Comparison of ENCODE assay signal across 17 cellular contexts in the genomic region with DNA sequence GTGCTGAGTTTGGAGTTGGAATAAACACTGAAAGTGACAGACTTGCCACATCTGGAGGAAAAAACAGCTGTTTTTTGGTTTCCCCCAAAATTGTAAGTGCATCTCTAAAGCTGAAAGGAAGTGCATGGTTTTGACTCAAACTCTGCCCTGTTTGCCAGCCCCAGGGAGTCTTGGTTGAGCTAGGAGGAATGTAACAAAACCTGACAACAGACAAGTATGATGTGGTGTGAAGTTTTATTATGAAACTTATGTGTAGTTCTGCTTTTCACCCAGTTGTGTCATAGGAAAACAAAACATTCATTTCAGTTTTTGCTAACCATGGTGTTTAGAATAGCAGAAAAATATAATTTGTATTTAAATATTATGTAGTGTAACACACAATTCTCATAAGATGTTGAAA. TPM values are rescaled to one million over a fixed set of nuclear protein-coding genes. Genes with fewer than 3 reads are reported as not detected.
DNase-seq lines count a peak whose midpoint lies in the region; ATAC-seq and TF ChIP-seq lines count a peak whose summit lies in the region.
"Had no signal": no experiment of that assay in that cellular context is flagged by ENCODE, and none has a peak within 500 bp of the region (broad histone marks: within the 10 kb centered on the region; RNA-seq: fewer than 3 reads in every experiment).

No MANE protein-coding gene starts in this region.

- H3K9me3 Mint-ChIP-seq in stimulated activated naive CD8-positive, alpha-beta T cell treated with anti-CD3 and anti-CD28 coated beads, Interleukin-15, Interleukin-2, amounts not matched to agents 100 ng/mL and 50 ng/mL, for 24 hours = no peaks in the 10 kb centered on the region
- H3K9me3 Mint-ChIP-seq in activated naive CD8-positive, alpha-beta T cell treated with anti-CD3 and anti-CD28 coated beads, Interleukin-2, amount 50 U/mL, for 24 hours = peaks cover under 1% of the 10 kb centered on the region

- no peak for ATAC-seq in stimulated activated naive CD8-positive, alpha-beta T cell treated with anti-CD3 and anti-CD28 coated beads, Interleukin-15, Interleukin-2, amounts not matched to agents 100 U/mL and 50 U/mL, for 24 hours
- peak; percentile 33 for ATAC-seq in activated naive CD8-positive, alpha-beta T cell treated with anti-CD3 and anti-CD28 coated beads, Interleukin-2, amount 50 U/mL, for 24 hours
- ATAC-seq in foreskin keratinocyte = no peak

- no peak for DNase-seq in stimulated activated naive CD8-positive, alpha-beta T cell treated with anti-CD3 and anti-CD28 coated beads, Interleukin-15, Interleukin-2, amounts not matched to agents 100 U/mL and 50 U/mL, for 24 hours
- DNase-seq in NB4 (ENCODE audit: low read depth) = peak; percentile 73
- no peak for DNase-seq in activated naive CD8-positive, alpha-beta T cell treated with anti-CD3 and anti-CD28 coated beads, Interleukin-2, amount 50 U/mL, for 24 hours
- no peak for DNase-seq in NCI-H774 (lab: John Stamatoyannopoulos, UW)
- no peak for DNase-seq in foreskin keratinocyte
- DNase-seq in NCI-H2107 (lab: John Stamatoyannopoulos, UW) = no peak
- no peak for DNase-seq in SW 1271 (lab: John Stamatoyannopoulos, UW)
- DNase-seq: activated CD8-positive, alpha-beta memory T cell treated with anti-CD3 and anti-CD28 coated beads, Interleukin-2, amount 50 U/mL, for 48 hours; brain microvascular endothelial cell; NCI-H345; nucleus accumbens; Peyer's patch; spleen; T1000 had no signal

- no peak for TF ChIP-seq POLR2A in NB4 (IDR thresholded peaks at IDR 0.05; ENCODE audit: extremely low read depth, insufficient read length)

- H3K27me3 Mint-ChIP-seq in stimulated activated naive CD8-positive, alpha-beta T cell treated with anti-CD3 and anti-CD28 coated beads, Interleukin-15, Interleukin-2, amounts not matched to agents 100 ng/mL and 50 ng/mL, for 24 hours = no peaks in the 10 kb centered on the region
- H3K27me3 Mint-ChIP-seq in activated naive CD8-positive, alpha-beta T cell treated with anti-CD3 and anti-CD28 coated beads, Interleukin-2, amount 50 U/mL, for 24 hours = no peaks in the 10 kb centered on the region

- no peaks in the 10 kb centered on the region for H3K4me1 ChIP-seq in foreskin keratinocyte
- H3K4me1 ChIP-seq: Peyer's patch had no signal

- no peak overlapping the region for H3K4me3 Mint-ChIP-seq in stimulated activated naive CD8-positive, alpha-beta T cell treated with anti-CD3 and anti-CD28 coated beads, Interleukin-15, Interleukin-2, amounts not matched to agents 100 ng/mL and 50 ng/mL, for 24 hours
- no peak overlapping the region for H3K4me3 Mint-ChIP-seq in activated naive CD8-positive, alpha-beta T cell treated with anti-CD3 and anti-CD28 coated beads, Interleukin-2, amount 50 U/mL, for 24 hours
- H3K4me3 Mint-ChIP-seq: B cell had no signal

- peak overlapping the region; percentile 45 for H3K27ac Mint-ChIP-seq in stimulated activated naive CD8-positive, alpha-beta T cell treated with anti-CD3 and anti-CD28 coated beads, Interleukin-15, Interleukin-2, amounts not matched to agents 100 ng/mL and 50 ng/mL, for 24 hours
- no peak overlapping the region for H3K27ac Mint-ChIP-seq in activated naive CD8-positive, alpha-beta T cell treated with anti-CD3 and anti-CD28 coated beads, Interleukin-2, amount 50 U/mL, for 24 hours
- H3K27ac Mint-ChIP-seq: B cell had no signal

- H3K4me1 Mint-ChIP-seq in stimulated activated naive CD8-positive, alpha-beta T cell treated with anti-CD3 and anti-CD28 coated beads, Interleukin-15, Interleukin-2, amounts not matched to agents 100 ng/mL and 50 ng/mL, for 24 hours (ENCODE audit: low read depth) = peaks cover 42% of the 10 kb centered on the region
- peaks cover 38% of the 10 kb centered on the region for H3K4me1 Mint-ChIP-seq in activated naive CD8-positive, alpha-beta T cell treated with anti-CD3 and anti-CD28 coated beads, Interleukin-2, amount 50 U/mL, for 24 hours
- H3K4me1 Mint-ChIP-seq: B cell had no signal

- TF ChIP-seq CTCF in NB4 (IDR thresholded peaks at IDR 0.05; ENCODE audit: low read depth, low read length) = no peak
- no peak for TF ChIP-seq CTCF in foreskin keratinocyte (conservative IDR thresholded peaks at IDR 0.05)

- H3K36me3 Mint-ChIP-seq in stimulated activated naive CD8-positive, alpha-beta T cell treated with anti-CD3 and anti-CD28 coated beads, Interleukin-15, Interleukin-2, amounts not matched to agents 100 ng/mL and 50 ng/mL, for 24 hours (ENCODE audit: low read depth) = peaks cover 59% of the 10 kb centered on the region
- peaks cover 55% of the 10 kb centered on the region for H3K36me3 Mint-ChIP-seq in activated naive CD8-positive, alpha-beta T cell treated with anti-CD3 and anti-CD28 coated beads, Interleukin-2, amount 50 U/mL, for 24 hours (ENCODE audit: low read depth)

- H3K27ac ChIP-seq in foreskin keratinocyte = no peak overlapping the region
- H3K27ac ChIP-seq: brain microvascular endothelial cell, Peyer's patch had no signal

- H3K27me3 ChIP-seq in foreskin keratinocyte = peaks cover 27% of the 10 kb centered on the region
- H3K27me3 ChIP-seq: brain microvascular endothelial cell, Peyer's patch had no signal

- H3K4me3 ChIP-seq in NB4 (ENCODE audit: low read depth, low read length) = no peak overlapping the region
- H3K4me3 ChIP-seq: lung, Peyer's patch had no signal

RNA-seq across cellular contexts. Expression of a gene that starts 31.7 kb away (rescaled TPM):
- total RNA-seq in foreskin keratinocyte = under 0.01 and 0.03 TPM in 2 replicates
- polyA plus RNA-seq in foreskin keratinocyte = 0.01 TPM in 1 of 2 replicates, not detected in the other
